ENCODE assay signal across 8 cellular contexts in the genomic region with DNA sequence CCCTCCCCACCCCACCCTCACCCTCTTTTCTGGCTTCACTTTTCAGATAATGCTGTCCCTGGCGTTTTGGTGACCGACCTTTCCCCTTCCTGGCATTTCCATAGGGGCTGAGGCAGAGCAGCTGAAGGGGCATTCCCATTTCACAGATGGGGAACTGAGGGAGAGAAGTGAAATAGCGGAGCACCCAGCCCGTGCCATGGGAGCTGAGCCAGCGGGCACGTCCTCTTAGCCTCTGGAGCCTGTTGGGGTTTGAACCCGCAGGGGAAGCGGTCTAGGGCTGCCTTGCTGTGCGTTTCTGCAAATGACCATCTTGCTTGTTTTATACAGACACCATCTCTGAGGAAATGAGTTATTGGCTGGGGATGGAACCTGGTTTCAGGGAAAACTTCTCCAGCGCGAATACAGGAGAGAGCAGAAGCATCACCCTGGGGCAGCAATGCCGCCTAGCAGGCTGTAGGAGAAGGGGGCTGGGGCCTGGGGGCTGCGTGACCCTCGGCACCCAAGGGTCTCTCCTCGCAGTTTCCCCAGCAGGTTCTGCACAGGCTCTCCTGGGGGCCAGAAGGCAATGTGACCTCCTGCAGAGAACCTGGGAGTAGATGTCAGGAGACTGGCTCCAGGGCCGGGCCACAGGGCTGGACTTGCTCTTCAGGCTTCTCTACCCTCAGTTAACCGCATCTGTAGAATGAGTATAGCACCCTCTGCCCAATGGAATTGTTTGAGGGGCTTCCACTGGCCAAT. TPM values are rescaled to one million over a fixed set of nuclear protein-coding genes. Genes with fewer than 3 reads are reported as not detected.
DNase-seq lines count a peak whose midpoint lies in the region; FAIRE-seq and TF ChIP-seq lines count a peak whose summit lies in the region.

No MANE protein-coding gene starts in this region.

- no peak for DNase-seq in foreskin melanocyte
- no peak for DNase-seq in RCC 7860 (ENCODE audit: low spot score)
- DNase-seq in NOMO-1 treated with dmso at 0.1 percent for 144 hours (lab: John Stamatoyannopoulos, UW; ENCODE audit: unreplicated experiment), result no peak
- DNase-seq in C1 segment of cervical spinal cord (lab: John Stamatoyannopoulos, UW), result no peak

- H3K9ac ChIP-seq in OCI-LY1 (ENCODE audit: low read length), result peak overlapping the region; percentile 92
- H3K9ac ChIP-seq in endocrine pancreas (ENCODE audit: control insufficient read depth, insufficient read depth, low read length), result peak overlapping the region; percentile 1
- peak overlapping the region; percentile 81 for H3K9ac ChIP-seq in neural cell (ENCODE audit: low read length)

- TF ChIP-seq EP300 in neural cell (conservative IDR thresholded peaks at IDR 0.05; ENCODE audit: poor library complexity, severe bottlenecking), result no peak

- H3F3A ChIP-seq in OCI-LY1 (ENCODE audit: insufficient read depth, low read length) (no peaks in the 10 kb centered on the region), neural cell (ENCODE audit: insufficient read depth, low read length, poor library complexity, severe bottlenecking) (no peaks in the 10 kb centered on the region)

- H3K4me2 ChIP-seq in OCI-LY1 (ENCODE audit: low read length), result peak overlapping the region; percentile 86
- H3K4me2 ChIP-seq in neural cell (ENCODE audit: low read length), result peak overlapping the region; percentile 46

- H2AFZ ChIP-seq in OCI-LY1 (ENCODE audit: low read length) (no peak overlapping the region), neural cell (ENCODE audit: low read depth, low read length) (no peak overlapping the region)

- H3K9me3 ChIP-seq in OCI-LY1 (ENCODE audit: low read length), result no peaks in the 10 kb centered on the region
- no peaks in the 10 kb centered on the region for H3K9me3 ChIP-seq in endocrine pancreas (ENCODE audit: control insufficient read depth, low read length)
- H3K9me3 ChIP-seq in neural cell (ENCODE audit: low read length), result no peaks in the 10 kb centered on the region

- TF ChIP-seq CTCF in OCI-LY1 (IDR thresholded peaks at IDR 0.05; ENCODE audit: low read length), result 0 out of 2 replicates have a peak, but pooled peaks have one; percentile 10
- TF ChIP-seq CTCF in neural cell (IDR thresholded peaks at IDR 0.05; ENCODE audit: poor library complexity, severe bottlenecking), result no peak

- no peak for TF ChIP-seq RAD21 in neural cell (conservative IDR thresholded peaks at IDR 0.05)

- no peaks in the 10 kb centered on the region for H4K20me1 ChIP-seq in OCI-LY1 (ENCODE audit: insufficient read depth, low read length)
- no peaks in the 10 kb centered on the region for H4K20me1 ChIP-seq in neural cell (ENCODE audit: insufficient read depth)

- H3K4me1 ChIP-seq in OCI-LY1 (ENCODE audit: insufficient read depth, low read length, severe bottlenecking), result peaks cover 59% of the 10 kb centered on the region
- H3K4me1 ChIP-seq in endocrine pancreas (ENCODE audit: control insufficient read depth, insufficient read depth, low read length), result peaks cover 5% of the 10 kb centered on the region

- H3K9me2 ChIP-seq in OCI-LY1 (ENCODE audit: low read depth, low read length) (no peaks in the 10 kb centered on the region), neural cell (ENCODE audit: insufficient read depth, low read length) (no peaks in the 10 kb centered on the region)

- H3K27me3 ChIP-seq in OCI-LY1 (ENCODE audit: insufficient read depth, low read length) (no peaks in the 10 kb centered on the region), endocrine pancreas (ENCODE audit: control insufficient read depth, insufficient read depth, low read length) (no peaks in the 10 kb centered on the region), neural cell (ENCODE audit: insufficient read depth, low read depth, low read length) (no peaks in the 10 kb centered on the region)

- H3K4me3 ChIP-seq in GM08714 (ENCODE audit: low read length) (peak overlapping the region; percentile 72; the same call in 1 of the 2 replicates), OCI-LY1 (ENCODE audit: low read depth, low read length, poor library complexity, severe bottlenecking) (peak overlapping the region; percentile 83), endocrine pancreas (ENCODE audit: control insufficient read depth, insufficient read depth, low read length) (peak overlapping the region; percentile 55), neural cell (ENCODE audit: low read length) (peak overlapping the region; percentile 86)

- H3K79me2 ChIP-seq in OCI-LY1 (ENCODE audit: insufficient read depth, low read length) (peaks cover 58% of the 10 kb centered on the region), neural cell (replicated peaks; ENCODE audit: insufficient read depth, low read length) (peaks cover 34% of the 10 kb centered on the region)

- H3K36me3 ChIP-seq in OCI-LY1 (ENCODE audit: insufficient read depth, low read length) (peaks cover 36% of the 10 kb centered on the region), endocrine pancreas (ENCODE audit: control insufficient read depth, insufficient read depth, low read length) (no peaks in the 10 kb centered on the region), neural cell (ENCODE audit: insufficient read depth, low read length) (no peaks in the 10 kb centered on the region)

- H3K27ac ChIP-seq in OCI-LY1 (ENCODE audit: low read depth, low read length, poor library complexity, severe bottlenecking), result peak overlapping the region; percentile 87
- H3K27ac ChIP-seq in neural cell (ENCODE audit: low read length), result peak overlapping the region; percentile 31

- no peak for FAIRE-seq in RCC 7860 (lab: Jason Lieb, UNC)

TF ChIP-seq in neural cell, 6 proteins besides CTCF, POLR2A, EP300 and RAD21:
- no peak for TF ChIP-seq POLR2AphosphoS5 (IDR thresholded peaks at IDR 0.05)
- peak; percentile 10 for TF ChIP-seq MXI1 (conservative IDR thresholded peaks at IDR 0.05; ENCODE audit: poor library complexity, severe bottlenecking)

RNA-seq across cellular contexts. Expression of a gene that starts 1.5 kb away (rescaled TPM):
- 8.6 and 9.3 TPM in 2 replicates for polyA plus RNA-seq in neural cell
- 39.7 and 40.3 TPM in 2 replicates for polyA minus RNA-seq in neural cell

Comparison
In these comparisons a context has a peak if more than half of its experiments do, and no peak if none do; other contexts are left out.
1. H3K9ac ChIP-seq: peak in every context shown above with its lines; median percentile 92 in OCI-LY1; 81 in neural cell; 1 in endocrine pancreas.